In genomic region chr12:53091756-53092155, GRCh38 we compare ENCODE assay signal across 1 cellular context.
TF ChIP-seq lines count a peak whose summit lies in the region.

No MANE protein-coding gene starts in this region.

TF ChIP-seq in K562, 482 proteins besides CTCF, POLR2A, EP300 and RAD21:
- TF ChIP-seq LCOR (CRISPR knock-in tag; IDR thresholded peaks at IDR 0.05) (no peak), ZBTB33 (CRISPR knock-in tag; IDR thresholded peaks at IDR 0.05) (peak; percentile 48; the same call in 1 of the 2 replicates)
